In genomic region chr13:109667754-109668360, GRCh38 we compare ENCODE assay signal across 15 cellular contexts.
DNase-seq lines count a peak whose midpoint lies in the region; ATAC-seq, FAIRE-seq and TF ChIP-seq lines count a peak whose summit lies in the region.
"Had no signal": no experiment of that assay in that cellular context is flagged by ENCODE, and none has a peak within 500 bp of the region (broad histone marks: within the 10 kb centered on the region; RNA-seq: fewer than 3 reads in every experiment).

No MANE protein-coding gene starts in this region.

- dilution Hi-C loops in keratinocyte (cut with MboI; ENCODE audit: extremely low pct_ligation_motif_present, low sequenced_read_pairs), result no loop called here

- no peak overlapping the region for H3K9ac ChIP-seq in keratinocyte (ENCODE audit: control insufficient read depth, extremely low read depth, insufficient read depth, low read length)

- H3K9me3 ChIP-seq in keratinocyte (ENCODE audit: control insufficient read depth, low read depth, low read length) (no peaks in the 10 kb centered on the region), uterus (no peaks in the 10 kb centered on the region)

- H3K4me1 ChIP-seq in keratinocyte (ENCODE audit: control insufficient read depth, extremely low read depth, insufficient read depth, low read length) (peaks cover 10% of the 10 kb centered on the region), uterus (no peaks in the 10 kb centered on the region)

- no peak overlapping the region for H3K4me3 ChIP-seq in keratinocyte (ENCODE audit: control insufficient read depth in 2 of 3, extremely low read depth in 1 of 3, insufficient read depth in 2 of 3, low read depth in 1 of 3, low read length in 3 of 3)
- no peak overlapping the region for H3K4me3 ChIP-seq in uterus

- intact Hi-C loops in natural killer cell (cut with micrococcal nuclease), result no loop called here
- intact Hi-C loops in uterus (cut with DNase I; ENCODE audit: low total_unique reads), result no loop called here

- TF ChIP-seq CTCF in natural killer cell (IDR thresholded peaks at IDR 0.05) (no peak), keratinocyte (optimal IDR thresholded peaks at IDR 0.05 in 1 of 3, IDR thresholded peaks at IDR 0.05 in 1 of 3, conservative IDR thresholded peaks at IDR 0.05 in 1 of 3; ENCODE audit: extremely low read depth in 1 of 3, insufficient read depth in 2 of 3, low read length in 3 of 3) (no peak), uterus (IDR thresholded peaks at IDR 0.05) (no peak)

- H3K27me3 ChIP-seq in keratinocyte (ENCODE audit: control insufficient read depth, extremely low read depth, insufficient read depth, low read length) (no peaks in the 10 kb centered on the region), uterus (no peaks in the 10 kb centered on the region)

- no peak for ATAC-seq in natural killer cell treated with Interleukin-12 subunit alpha and Interleukin-12 subunit beta and Interleukin-15 and Interleukin-18, amount 100 ng/mL, for 72 hours
- ATAC-seq in natural killer cell (no peak), SK-N-SH treated with all-trans-retinoic acid at 6 μM for 48 hours (peak; percentile 46), left lobe of liver (no peak)
- ATAC-seq: activated CD8-positive, alpha-beta memory T cell treated with anti-CD3 and anti-CD28 coated beads, Interleukin-2, amount 10 ng/mL, durations not matched to agents 7 days and 5 days; activated naive CD4-positive, alpha-beta T cell treated with anti-CD3 and anti-CD28 coated beads, Interleukin-2, amount 50 U/mL, for 72 hours; esophagus mucosa had no signal

- H3K36me3 Mint-ChIP-seq in natural killer cell treated with Interleukin-12 subunit alpha and Interleukin-12 subunit beta and Interleukin-15 and Interleukin-18, amount 100 ng/mL, for 72 hours, result no peaks in the 10 kb centered on the region
- H3K36me3 Mint-ChIP-seq in natural killer cell, result no peaks in the 10 kb centered on the region
- H3K36me3 Mint-ChIP-seq: activated CD8-positive, alpha-beta memory T cell treated with anti-CD3 and anti-CD28 coated beads, Interleukin-2, amount 10 ng/mL, durations not matched to agents 7 days and 5 days; activated naive CD4-positive, alpha-beta T cell treated with anti-CD3 and anti-CD28 coated beads, Interleukin-2, amount 50 U/mL, for 72 hours had no signal

- H3K27ac ChIP-seq in keratinocyte (ENCODE audit: control insufficient read depth, insufficient read depth, low read length) (no peak overlapping the region), uterus (no peak overlapping the region)

- no peaks in the 10 kb centered on the region for H3K9me1 ChIP-seq in keratinocyte (ENCODE audit: control insufficient read depth, extremely low read depth, insufficient read depth, low read length)

- DNase-seq in natural killer cell treated with Interleukin-12 subunit alpha and Interleukin-12 subunit beta and Interleukin-15 and Interleukin-18, amount 100 ng/mL, for 72 hours (ENCODE audit: low spot score), result no peak
- DNase-seq in natural killer cell, result no peak
- DNase-seq in keratinocyte (ENCODE audit: low read depth, low spot score), result no peak
- DNase-seq in left lobe of liver (ENCODE audit: low spot score), result no peak
- no peak for DNase-seq in nucleus accumbens (lab: John Stamatoyannopoulos, UW)
- DNase-seq in uterus, result no peak
- DNase-seq in activated T-cell treated with anti-CD3 and anti-CD28 coated beads, Interleukin-2, amount 50 U/mL, for 1 hour, result no peak
- DNase-seq: activated CD8-positive, alpha-beta memory T cell treated with anti-CD3 and anti-CD28 coated beads, Interleukin-2, amount 10 ng/mL, durations not matched to agents 7 days and 5 days; AML-193; DMS79; posterior cingulate gyrus had no signal

- no peaks in the 10 kb centered on the region for H4K20me1 ChIP-seq in keratinocyte (ENCODE audit: control insufficient read depth, extremely low read depth, insufficient read depth, low read length)

- no peak for TF ChIP-seq POLR2A in uterus (IDR thresholded peaks at IDR 0.05)

- H3K4me3 Mint-ChIP-seq in natural killer cell treated with Interleukin-12 subunit alpha and Interleukin-12 subunit beta and Interleukin-15 and Interleukin-18, amount 100 ng/mL, for 72 hours, result peak overlapping the region; percentile 16
- no peak overlapping the region for H3K4me3 Mint-ChIP-seq in natural killer cell
- H3K4me3 Mint-ChIP-seq: activated CD8-positive, alpha-beta memory T cell treated with anti-CD3 and anti-CD28 coated beads, Interleukin-2, amount 10 ng/mL, durations not matched to agents 7 days and 5 days had no signal

- no peak overlapping the region for H3K27ac Mint-ChIP-seq in natural killer cell treated with Interleukin-12 subunit alpha and Interleukin-12 subunit beta and Interleukin-15 and Interleukin-18, amount 100 ng/mL, for 72 hours
- no peak overlapping the region for H3K27ac Mint-ChIP-seq in natural killer cell
- H3K27ac Mint-ChIP-seq: activated CD8-positive, alpha-beta memory T cell treated with anti-CD3 and anti-CD28 coated beads, Interleukin-2, amount 10 ng/mL, durations not matched to agents 7 days and 5 days; activated naive CD4-positive, alpha-beta T cell treated with anti-CD3 and anti-CD28 coated beads, Interleukin-2, amount 50 U/mL, for 72 hours had no signal

- no peaks in the 10 kb centered on the region for H3K9me3 Mint-ChIP-seq in natural killer cell treated with Interleukin-12 subunit alpha and Interleukin-12 subunit beta and Interleukin-15 and Interleukin-18, amount 100 ng/mL, for 72 hours
- H3K9me3 Mint-ChIP-seq in natural killer cell, result no peaks in the 10 kb centered on the region
- H3K9me3 Mint-ChIP-seq: activated naive CD4-positive, alpha-beta T cell treated with anti-CD3 and anti-CD28 coated beads, Interleukin-2, amount 50 U/mL, for 72 hours had no signal

- no peaks in the 10 kb centered on the region for H3K4me1 Mint-ChIP-seq in natural killer cell treated with Interleukin-12 subunit alpha and Interleukin-12 subunit beta and Interleukin-15 and Interleukin-18, amount 100 ng/mL, for 72 hours (ENCODE audit: low read depth in 2 of 2)
- H3K4me1 Mint-ChIP-seq in natural killer cell, result no peaks in the 10 kb centered on the region
- H3K4me1 Mint-ChIP-seq: activated CD8-positive, alpha-beta memory T cell treated with anti-CD3 and anti-CD28 coated beads, Interleukin-2, amount 10 ng/mL, durations not matched to agents 7 days and 5 days had no signal

- FAIRE-seq in keratinocyte (lab: Jason Lieb, UNC), result no peak
- FAIRE-seq: GM12892 had no signal

- H3K36me3 ChIP-seq in keratinocyte (ENCODE audit: control insufficient read depth in 2 of 2, extremely low read depth in 1 of 2, insufficient read depth in 2 of 2, low read length in 2 of 2) (no peaks in the 10 kb centered on the region), uterus (no peaks in the 10 kb centered on the region)

- no peak overlapping the region for H3K4me2 ChIP-seq in keratinocyte (ENCODE audit: control insufficient read depth, extremely low read depth, insufficient read depth, low read depth, low read length)

- H3K27me3 Mint-ChIP-seq in natural killer cell treated with Interleukin-12 subunit alpha and Interleukin-12 subunit beta and Interleukin-15 and Interleukin-18, amount 100 ng/mL, for 72 hours, result peaks cover 4 to 17% of the 10 kb centered on the region in 2 donors
- peaks cover 8 to 16% of the 10 kb centered on the region in 2 donors for H3K27me3 Mint-ChIP-seq in natural killer cell (ENCODE audit: low read depth in 2 of 2)
- H3K27me3 Mint-ChIP-seq: activated CD8-positive, alpha-beta memory T cell treated with anti-CD3 and anti-CD28 coated beads, Interleukin-2, amount 10 ng/mL, durations not matched to agents 7 days and 5 days had no signal

- peak overlapping the region; percentile 33 for H2AFZ ChIP-seq in keratinocyte (ENCODE audit: control insufficient read depth, low read length)

- H3K79me2 ChIP-seq in keratinocyte (ENCODE audit: control insufficient read depth, insufficient read depth, low read length), result no peaks in the 10 kb centered on the region

TF ChIP-seq in SK-N-SH treated with all-trans-retinoic acid at 6 μM for 48 hours, 23 proteins besides CTCF, POLR2A, EP300 and RAD21:
- TF ChIP-seq SNAI2 (CRISPR knock-in tag; IDR thresholded peaks at IDR 0.05), result peak; percentile 53; the same call in 1 of the 2 replicates
- no peak for TF ChIP-seq ESRRG (CRISPR knock-in tag; IDR thresholded peaks at IDR 0.05)
- TF ChIP-seq TCF4 (CRISPR knock-in tag; IDR thresholded peaks at IDR 0.05; ENCODE audit: borderline replicate concordance), result peak; percentile 74; the same call in 1 of the 2 replicates
- TF ChIP-seq ZNF70 (CRISPR knock-in tag; IDR thresholded peaks at IDR 0.05), result peak; percentile 59
- peak; percentile 51 for TF ChIP-seq TSHZ2 (CRISPR knock-in tag; IDR thresholded peaks at IDR 0.05)
- no peak for TF ChIP-seq ZFP30 (CRISPR knock-in tag; IDR thresholded peaks at IDR 0.05)
